1 cellular context compared by ENCODE assay signal in the genomic region with DNA sequence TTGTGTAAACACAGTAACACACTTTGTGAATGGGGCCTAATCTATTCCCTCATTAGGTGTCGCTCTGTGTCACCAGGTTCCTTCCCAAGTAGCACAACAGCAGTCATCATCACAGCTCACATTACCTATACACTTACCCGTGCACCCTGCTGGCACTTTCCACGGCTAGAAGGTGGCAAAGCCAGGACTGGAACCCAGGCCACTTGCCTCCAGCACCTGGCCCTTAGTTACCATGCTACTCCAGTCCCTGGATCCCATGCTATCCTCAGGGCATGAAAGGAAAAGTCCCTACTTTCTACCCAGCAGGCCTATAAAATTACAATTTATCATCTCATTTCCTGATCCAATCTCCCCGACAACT.
TF ChIP-seq lines count a peak whose summit lies in the region.

No MANE protein-coding gene starts in this region.

TF ChIP-seq in GM23338, 12 proteins besides CTCF, POLR2A, EP300 and RAD21 (continued from another document):
- TF ChIP-seq, protein P1, sequence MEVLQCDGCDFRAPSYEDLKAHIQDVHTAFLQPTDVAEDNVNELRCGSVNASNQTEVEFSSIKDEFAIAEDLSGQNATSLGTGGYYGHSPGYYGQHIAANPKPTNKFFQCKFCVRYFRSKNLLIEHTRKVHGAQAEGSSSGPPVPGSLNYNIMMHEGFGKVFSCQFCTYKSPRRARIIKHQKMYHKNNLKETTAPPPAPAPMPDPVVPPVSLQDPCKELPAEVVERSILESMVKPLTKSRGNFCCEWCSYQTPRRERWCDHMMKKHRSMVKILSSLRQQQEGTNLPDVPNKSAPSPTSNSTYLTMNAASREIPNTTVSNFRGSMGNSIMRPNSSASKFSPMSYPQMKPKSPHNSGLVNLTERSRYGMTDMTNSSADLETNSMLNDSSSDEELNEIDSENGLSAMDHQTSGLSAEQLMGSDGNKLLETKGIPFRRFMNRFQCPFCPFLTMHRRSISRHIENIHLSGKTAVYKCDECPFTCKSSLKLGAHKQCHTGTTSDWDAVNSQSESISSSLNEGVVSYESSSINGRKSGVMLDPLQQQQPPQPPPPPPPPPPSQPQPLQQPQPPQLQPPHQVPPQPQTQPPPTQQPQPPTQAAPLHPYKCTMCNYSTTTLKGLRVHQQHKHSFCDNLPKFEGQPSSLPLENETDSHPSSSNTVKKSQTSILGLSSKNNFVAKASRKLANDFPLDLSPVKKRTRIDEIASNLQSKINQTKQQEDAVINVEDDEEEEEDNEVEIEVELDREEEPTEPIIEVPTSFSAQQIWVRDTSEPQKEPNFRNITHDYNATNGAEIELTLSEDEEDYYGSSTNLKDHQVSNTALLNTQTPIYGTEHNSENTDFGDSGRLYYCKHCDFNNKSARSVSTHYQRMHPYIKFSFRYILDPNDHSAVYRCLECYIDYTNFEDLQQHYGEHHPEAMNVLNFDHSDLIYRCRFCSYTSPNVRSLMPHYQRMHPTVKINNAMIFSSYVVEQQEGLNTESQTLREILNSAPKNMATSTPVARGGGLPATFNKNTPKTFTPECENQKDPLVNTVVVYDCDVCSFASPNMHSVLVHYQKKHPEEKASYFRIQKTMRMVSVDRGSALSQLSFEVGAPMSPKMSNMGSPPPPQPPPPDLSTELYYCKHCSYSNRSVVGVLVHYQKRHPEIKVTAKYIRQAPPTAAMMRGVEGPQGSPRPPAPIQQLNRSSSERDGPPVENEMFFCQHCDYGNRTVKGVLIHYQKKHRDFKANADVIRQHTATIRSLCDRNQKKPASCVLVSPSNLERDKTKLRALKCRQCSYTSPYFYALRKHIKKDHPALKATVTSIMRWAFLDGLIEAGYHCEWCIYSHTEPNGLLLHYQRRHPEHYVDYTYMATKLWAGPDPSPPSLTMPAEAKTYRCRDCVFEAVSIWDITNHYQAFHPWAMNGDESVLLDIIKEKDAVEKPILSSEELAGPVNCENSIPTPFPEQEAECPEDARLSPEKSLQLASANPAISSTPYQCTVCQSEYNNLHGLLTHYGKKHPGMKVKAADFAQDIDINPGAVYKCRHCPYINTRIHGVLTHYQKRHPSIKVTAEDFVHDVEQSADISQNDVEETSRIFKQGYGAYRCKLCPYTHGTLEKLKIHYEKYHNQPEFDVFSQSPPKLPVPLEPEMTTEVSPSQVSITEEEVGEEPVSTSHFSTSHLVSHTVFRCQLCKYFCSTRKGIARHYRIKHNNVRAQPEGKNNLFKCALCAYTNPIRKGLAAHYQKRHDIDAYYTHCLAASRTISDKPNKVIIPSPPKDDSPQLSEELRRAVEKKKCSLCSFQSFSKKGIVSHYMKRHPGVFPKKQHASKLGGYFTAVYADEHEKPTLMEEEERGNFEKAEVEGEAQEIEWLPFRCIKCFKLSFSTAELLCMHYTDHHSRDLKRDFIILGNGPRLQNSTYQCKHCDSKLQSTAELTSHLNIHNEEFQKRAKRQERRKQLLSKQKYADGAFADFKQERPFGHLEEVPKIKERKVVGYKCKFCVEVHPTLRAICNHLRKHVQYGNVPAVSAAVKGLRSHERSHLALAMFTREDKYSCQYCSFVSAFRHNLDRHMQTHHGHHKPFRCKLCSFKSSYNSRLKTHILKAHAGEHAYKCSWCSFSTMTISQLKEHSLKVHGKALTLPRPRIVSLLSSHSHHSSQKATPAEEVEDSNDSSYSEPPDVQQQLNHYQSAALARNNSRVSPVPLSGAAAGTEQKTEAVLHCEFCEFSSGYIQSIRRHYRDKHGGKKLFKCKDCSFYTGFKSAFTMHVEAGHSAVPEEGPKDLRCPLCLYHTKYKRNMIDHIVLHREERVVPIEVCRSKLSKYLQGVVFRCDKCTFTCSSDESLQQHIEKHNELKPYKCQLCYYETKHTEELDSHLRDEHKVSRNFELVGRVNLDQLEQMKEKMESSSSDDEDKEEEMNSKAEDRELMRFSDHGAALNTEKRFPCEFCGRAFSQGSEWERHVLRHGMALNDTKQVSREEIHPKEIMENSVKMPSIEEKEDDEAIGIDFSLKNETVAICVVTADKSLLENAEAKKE (CRISPR knock-in tag; IDR thresholded peaks at IDR 0.05), result no peak
- TF ChIP-seq, protein P2, sequence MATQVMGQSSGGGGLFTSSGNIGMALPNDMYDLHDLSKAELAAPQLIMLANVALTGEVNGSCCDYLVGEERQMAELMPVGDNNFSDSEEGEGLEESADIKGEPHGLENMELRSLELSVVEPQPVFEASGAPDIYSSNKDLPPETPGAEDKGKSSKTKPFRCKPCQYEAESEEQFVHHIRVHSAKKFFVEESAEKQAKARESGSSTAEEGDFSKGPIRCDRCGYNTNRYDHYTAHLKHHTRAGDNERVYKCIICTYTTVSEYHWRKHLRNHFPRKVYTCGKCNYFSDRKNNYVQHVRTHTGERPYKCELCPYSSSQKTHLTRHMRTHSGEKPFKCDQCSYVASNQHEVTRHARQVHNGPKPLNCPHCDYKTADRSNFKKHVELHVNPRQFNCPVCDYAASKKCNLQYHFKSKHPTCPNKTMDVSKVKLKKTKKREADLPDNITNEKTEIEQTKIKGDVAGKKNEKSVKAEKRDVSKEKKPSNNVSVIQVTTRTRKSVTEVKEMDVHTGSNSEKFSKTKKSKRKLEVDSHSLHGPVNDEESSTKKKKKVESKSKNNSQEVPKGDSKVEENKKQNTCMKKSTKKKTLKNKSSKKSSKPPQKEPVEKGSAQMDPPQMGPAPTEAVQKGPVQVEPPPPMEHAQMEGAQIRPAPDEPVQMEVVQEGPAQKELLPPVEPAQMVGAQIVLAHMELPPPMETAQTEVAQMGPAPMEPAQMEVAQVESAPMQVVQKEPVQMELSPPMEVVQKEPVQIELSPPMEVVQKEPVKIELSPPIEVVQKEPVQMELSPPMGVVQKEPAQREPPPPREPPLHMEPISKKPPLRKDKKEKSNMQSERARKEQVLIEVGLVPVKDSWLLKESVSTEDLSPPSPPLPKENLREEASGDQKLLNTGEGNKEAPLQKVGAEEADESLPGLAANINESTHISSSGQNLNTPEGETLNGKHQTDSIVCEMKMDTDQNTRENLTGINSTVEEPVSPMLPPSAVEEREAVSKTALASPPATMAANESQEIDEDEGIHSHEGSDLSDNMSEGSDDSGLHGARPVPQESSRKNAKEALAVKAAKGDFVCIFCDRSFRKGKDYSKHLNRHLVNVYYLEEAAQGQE (IDR thresholded peaks at IDR 0.05; ENCODE audit: unreplicated experiment), result no peak
